ENCODE assay signal across 11 cellular contexts in the genomic region with DNA sequence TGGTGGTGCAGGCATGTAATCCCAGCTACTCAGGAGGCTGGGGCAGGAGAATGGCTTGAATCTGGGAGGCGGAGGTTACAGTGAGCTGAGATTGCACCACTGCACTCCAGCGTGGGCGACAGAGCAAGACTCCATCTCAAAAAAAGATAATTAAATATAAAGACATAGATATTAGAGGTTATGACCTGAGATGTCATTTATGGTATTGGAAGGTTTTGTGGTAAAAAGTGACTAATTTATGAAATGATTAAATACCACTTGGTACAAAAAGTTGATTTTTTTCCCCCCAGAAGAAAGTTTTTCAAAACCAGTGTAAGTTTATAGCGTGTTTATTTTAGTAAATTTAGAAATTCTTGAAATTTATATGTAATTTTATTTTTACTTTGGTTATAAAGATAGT.
"Had no signal": no experiment of that assay in that cellular context is flagged by ENCODE, and none has a peak within 500 bp of the region (broad histone marks: within the 10 kb centered on the region; RNA-seq: fewer than 3 reads in every experiment).

No MANE protein-coding gene starts in this region.

- H3K27me3 ChIP-seq: ascending aorta, esophagus squamous epithelium, tibial nerve had no signal

- H3K27ac ChIP-seq: SK-N-MC, tibial nerve had no signal

- H3K36me3 ChIP-seq: ascending aorta had no signal

- H3K9me3 ChIP-seq: ascending aorta, esophagus squamous epithelium, tibial nerve had no signal

- DNase-seq: activated gamma-delta T cell treated with Interleukin-2 at 50 U/mL for 16 hours; activated T-cell treated with anti-CD3 and anti-CD28 coated beads, Interleukin-2, amount 50 U/mL, for 48 hours; esophagus squamous epithelium; foreskin fibroblast; glutamatergic neuron; stimulated activated CD4-positive, alpha-beta T cell treated with anti-CD3 and anti-CD28 coated beads, Interleukin-4, amount 100 ng/mL, for 1 hour; stimulated activated CD8-positive, alpha-beta memory T cell treated with anti-CD3 and anti-CD28 coated beads, Interleukin-4, amount 100 ng/mL, for 48 hours had no signal

- H3K27ac Mint-ChIP-seq: T-helper 1 cell treated with Interleukin-12 subunit alpha and Interleukin-12 subunit beta and Interleukin-4 antibody, amounts not matched to agents 30 μg/mL and 1 μg/mL, for 36 hours had no signal

- H3K4me3 ChIP-seq: tibial nerve had no signal
